Comparison of ENCODE assay signal across 9 cellular contexts in the genomic region with DNA sequence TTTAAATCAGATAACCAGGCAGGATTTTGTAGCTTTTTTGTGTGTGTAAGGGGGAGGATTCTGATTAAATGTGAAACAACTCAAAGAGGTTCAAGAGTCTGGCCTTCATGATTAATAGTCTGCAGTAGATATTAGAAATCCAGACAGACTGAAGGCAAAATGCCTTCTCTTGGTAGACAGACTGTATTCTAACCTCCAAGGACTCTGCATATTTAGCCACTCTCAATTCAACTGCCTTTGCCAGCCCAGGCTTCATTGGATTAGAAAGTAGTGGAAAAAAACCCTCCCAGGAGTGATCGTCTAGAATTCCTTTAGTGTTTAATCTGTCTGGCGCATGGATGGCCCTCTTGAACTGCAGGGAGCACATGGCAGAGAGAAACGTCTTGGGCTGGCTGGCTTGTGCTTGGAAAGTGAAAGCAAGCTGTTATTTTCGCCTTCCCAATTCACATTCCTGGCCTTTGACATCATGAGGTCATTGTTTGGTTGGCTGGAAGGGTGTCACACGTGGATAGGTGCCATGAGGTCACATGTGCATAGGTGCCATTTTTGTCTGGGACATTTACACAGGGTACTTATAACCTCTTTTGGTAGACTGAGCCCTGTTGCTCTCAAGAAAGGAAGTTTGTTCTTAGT. TPM values are rescaled to one million over a fixed set of nuclear protein-coding genes. Genes with fewer than 3 reads are reported as not detected.
A peak's percentile ranks its signal among the peaks of the same experiment; 100 is the strongest.
DNase-seq lines count a peak whose midpoint lies in the region; ATAC-seq and TF ChIP-seq lines count a peak whose summit lies in the region.
"Had no signal": no experiment of that assay in that cellular context is flagged by ENCODE, and none has a peak within 500 bp of the region (broad histone marks: within the 10 kb centered on the region; RNA-seq: fewer than 3 reads in every experiment).

No MANE protein-coding gene starts in this region.

- intact Hi-C loops in mammary epithelial cell (cut with micrococcal nuclease) (no loop called here), left lung (cut with DNase I) (no loop called here), testis (cut with DNase I; ENCODE audit: low total_unique reads) (no loop called here)

- H3K27me3 ChIP-seq in mammary epithelial cell (ENCODE audit: insufficient read depth, low read length) (no peaks in the 10 kb centered on the region), left lung (no peaks in the 10 kb centered on the region), testis (no peaks in the 10 kb centered on the region)

- no peak for TF ChIP-seq POLR2A in testis (IDR thresholded peaks at IDR 0.05)

- DNase-seq in mammary epithelial cell (peak; percentile 62), left lung (peak in 1 of 2 donors; percentile 81), testis (peak; percentile 74), D341Med (ENCODE audit: low spot score) (no peak)
- no peak for DNase-seq in stimulated activated CD4-positive, alpha-beta T cell treated with anti-CD3 and anti-CD28 coated beads, Interleukin-4, amount 100 ng/mL, for 1 hour
- DNase-seq in activated CD8-positive, alpha-beta memory T cell treated with anti-CD3 and anti-CD28 coated beads, Interleukin-2, amount 50 U/mL, for 4 hours = no peak

- H3K4me2 ChIP-seq in mammary epithelial cell (ENCODE audit: insufficient read depth, low read depth, low read length) = peak overlapping the region; percentile 39

- no peak overlapping the region for H3K27ac ChIP-seq in mammary epithelial cell (ENCODE audit: insufficient read depth, low read depth, low read length)
- H3K27ac ChIP-seq in left lung = peak overlapping the region; percentile 71 to 72
- peak overlapping the region; percentile 32 to 64 for H3K27ac ChIP-seq in testis

- no peaks in the 10 kb centered on the region for H4K20me1 ChIP-seq in mammary epithelial cell (ENCODE audit: insufficient read depth, low read length)

- dilution Hi-C loops in mammary epithelial cell (cut with HindIII; ENCODE audit: low sequenced_read_pairs) = no loop called here

- ATAC-seq in left lung = peak; percentile 87
- no peak for ATAC-seq in HG03378 (IDR thresholded peaks at IDR 0.05; ENCODE audit: unreplicated experiment)

- no peak for TF ChIP-seq EP300 in Ishikawa (IDR thresholded peaks at IDR 0.05; ENCODE audit: borderline replicate concordance)

- TF ChIP-seq CTCF in mammary epithelial cell (conservative IDR thresholded peaks at IDR 0.05 in 1 of 2, IDR thresholded peaks at IDR 0.05 in 1 of 2; ENCODE audit: extremely low read depth in 1 of 2, insufficient read depth in 1 of 2, low read depth in 1 of 2, low read length in 2 of 2) = no peak
- TF ChIP-seq CTCF in left lung (IDR thresholded peaks at IDR 0.05) = no peak
- TF ChIP-seq CTCF in testis (IDR thresholded peaks at IDR 0.05) = no peak

- no peak overlapping the region for H3K9ac ChIP-seq in mammary epithelial cell (ENCODE audit: insufficient read depth, low read length)

- WGBS in mammary epithelial cell (ENCODE audit: low coverage, missing lambda C conversion rate) = 33% methylated on average over 5 of the region's 5 CpGs
- whole genome bisulfite sequencing in testis, 2 donors = 19 to 20% methylated on average over 5 of the region's 5 CpGs

- no peak for TF ChIP-seq RAD21 in Ishikawa (IDR thresholded peaks at IDR 0.05; ENCODE audit: low read depth)

- CTCF ChIA-PET in mammary epithelial cell (lab: Charles Lee; ENCODE audit: low non-redundant PET) = no interaction called here

- H3K9me3 ChIP-seq in mammary epithelial cell (replicated peaks; ENCODE audit: insufficient read depth, low read length) (no peaks in the 10 kb centered on the region), left lung (no peaks in the 10 kb centered on the region), testis (no peaks in the 10 kb centered on the region)
- H3K9me3 ChIP-seq: HAP-1 had no signal

- H3K4me3 ChIP-seq in mammary epithelial cell (replicated peaks in 1 of 3; ENCODE audit: insufficient read depth in 1 of 3, low read depth in 2 of 3, low read length in 3 of 3) (no peak overlapping the region), left lung (no peak overlapping the region), testis (no peak overlapping the region)
- H3K4me3 ChIP-seq: HAP-1 had no signal

- no peaks in the 10 kb centered on the region for H3K79me2 ChIP-seq in mammary epithelial cell (ENCODE audit: insufficient read depth, low read length)

- H3K36me3 ChIP-seq in mammary epithelial cell (ENCODE audit: insufficient read depth, low read length) = no peaks in the 10 kb centered on the region
- H3K36me3 ChIP-seq in left lung = no peaks in the 10 kb centered on the region
- H3K36me3 ChIP-seq in testis (ENCODE audit: low read depth, missing control alignments) = no peaks in the 10 kb centered on the region
- H3K36me3 ChIP-seq: HAP-1 had no signal

- no TSS peak for BruUV-seq in mammary epithelial cell (replicated peaks; lab: Mats Ljungman, UMichigan)

- no peaks in the 10 kb centered on the region for H3K4me1 ChIP-seq in mammary epithelial cell (ENCODE audit: insufficient read depth, low read length)
- H3K4me1 ChIP-seq in left lung = peaks cover 21 to 31% of the 10 kb centered on the region in 2 donors
- H3K4me1 ChIP-seq in testis = peaks cover 29% of the 10 kb centered on the region
- H3K4me1 ChIP-seq: HAP-1 had no signal

- peak overlapping the region; percentile 69 for H2AFZ ChIP-seq in mammary epithelial cell (ENCODE audit: low read depth, low read length)

- in situ Hi-C loops in mammary epithelial cell (cut with MboI; ENCODE audit: low sequenced_read_pairs in 2 of 2) = no loop called here

TF ChIP-seq in Ishikawa, 13 proteins besides CTCF, POLR2A, EP300 and RAD21:
- TF ChIP-seq FOXM1 (IDR thresholded peaks at IDR 0.05; ENCODE audit: borderline replicate concordance, low read depth) (no peak), CREB1 (IDR thresholded peaks at IDR 0.05; ENCODE audit: low read depth) (no peak), TEAD4 (IDR thresholded peaks at IDR 0.05) (peak; percentile 88), YY1 (IDR thresholded peaks at IDR 0.05; ENCODE audit: low read depth) (peak; percentile 80)
- TF ChIP-seq, protein P1, sequence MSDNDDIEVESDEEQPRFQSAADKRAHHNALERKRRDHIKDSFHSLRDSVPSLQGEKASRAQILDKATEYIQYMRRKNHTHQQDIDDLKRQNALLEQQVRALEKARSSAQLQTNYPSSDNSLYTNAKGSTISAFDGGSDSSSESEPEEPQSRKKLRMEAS (IDR thresholded peaks at IDR 0.05) = peak; percentile 94
- TF ChIP-seq, protein P2, sequence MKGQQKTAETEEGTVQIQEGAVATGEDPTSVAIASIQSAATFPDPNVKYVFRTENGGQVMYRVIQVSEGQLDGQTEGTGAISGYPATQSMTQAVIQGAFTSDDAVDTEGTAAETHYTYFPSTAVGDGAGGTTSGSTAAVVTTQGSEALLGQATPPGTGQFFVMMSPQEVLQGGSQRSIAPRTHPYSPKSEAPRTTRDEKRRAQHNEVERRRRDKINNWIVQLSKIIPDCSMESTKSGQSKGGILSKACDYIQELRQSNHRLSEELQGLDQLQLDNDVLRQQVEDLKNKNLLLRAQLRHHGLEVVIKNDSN (IDR thresholded peaks at IDR 0.05) = peak; percentile 92
TF ChIP-seq in Ishikawa: peak in this region for 4.

RNA-seq across cellular contexts. Expression of a gene that starts 30.8 kb away (rescaled TPM):
- total RNA-seq in mammary epithelial cell (10 to 100 TPM in 1 of 2 donors, 1 to 10 TPM in 1; 7.8 to 69.7 TPM), left lung (100 to 1,000 TPM; 101 to 193 TPM), testis (10 to 100 TPM; 31.8 to 67.0 TPM)
- polyA plus RNA-seq in mammary epithelial cell (4.8 TPM), testis (ENCODE audit: insufficient read depth, low read depth, low replicate concordance) (21.0 TPM)
- polyA minus RNA-seq in mammary epithelial cell = 3.5 TPM

Comparison
In these comparisons a context has a peak if more than half of its experiments do, and no peak if none do; other contexts are left out.
1. DNase-seq: peak in mammary epithelial cell (single experiment) and testis (single experiment); none in D341Med (single experiment), stimulated activated CD4-positive, alpha-beta T cell treated with anti-CD3 and anti-CD28 coated beads, Interleukin-4, amount 100 ng/mL, for 1 hour (single experiment) and activated CD8-positive, alpha-beta memory T cell treated with anti-CD3 and anti-CD28 coated beads, Interleukin-2, amount 50 U/mL, for 4 hours (single experiment).